ENCODE assay signal across 1 cellular context in the genomic region with DNA sequence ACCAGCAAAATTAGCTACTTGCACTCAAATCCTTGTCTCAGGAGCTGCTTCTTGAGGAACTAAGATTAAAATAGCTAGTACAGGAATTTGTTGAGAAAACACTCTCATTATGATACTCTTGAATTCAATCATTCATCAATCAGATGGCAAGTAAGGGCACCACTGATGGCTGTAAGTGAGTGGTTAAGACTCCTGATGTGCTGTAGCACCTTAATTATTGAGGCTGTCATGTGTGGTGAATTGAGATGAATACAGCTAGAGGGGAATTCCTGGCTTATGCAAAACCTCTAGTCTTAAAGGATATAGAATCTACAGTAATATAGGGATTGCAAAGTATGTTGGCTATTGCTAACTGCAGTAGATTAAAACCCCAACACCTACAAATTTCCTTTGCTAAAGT.
TF ChIP-seq lines count a peak whose summit lies in the region.

No MANE protein-coding gene starts in this region.

TF ChIP-seq in GM12878, 131 proteins besides CTCF, POLR2A, EP300 and RAD21 (continued from another document):
- TF ChIP-seq NFIC (IDR thresholded peaks at IDR 0.05; ENCODE audit: low read depth, low read length) (no peak), IKZF1 (conservative IDR thresholded peaks at IDR 0.05) (no peak)
TF ChIP-seq in GM12878: peak in this region for 2.
